19 cellular contexts compared by ENCODE assay signal in the genomic region with DNA sequence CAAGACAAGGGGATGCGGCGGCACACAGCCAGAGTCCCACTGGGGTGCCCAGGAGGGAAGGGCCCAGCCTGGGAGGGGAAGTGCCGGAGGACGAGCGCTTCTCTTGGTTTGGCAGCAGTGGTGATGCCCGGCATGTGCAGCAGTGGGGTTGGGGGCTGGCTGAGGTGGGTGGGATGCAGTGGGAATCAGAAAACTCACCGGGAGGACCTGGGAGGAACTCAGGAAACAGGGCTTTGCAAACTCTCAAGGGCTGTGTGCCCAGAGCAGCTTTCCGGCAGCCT. TPM values are rescaled to one million over a fixed set of nuclear protein-coding genes. Genes with fewer than 3 reads are reported as not detected.
DNase-seq lines count a peak whose midpoint lies in the region; ATAC-seq and TF ChIP-seq lines count a peak whose summit lies in the region.
"Had no signal": no experiment of that assay in that cellular context is flagged by ENCODE, and none has a peak within 500 bp of the region (broad histone marks: within the 10 kb centered on the region; RNA-seq: fewer than 3 reads in every experiment).

No MANE protein-coding gene starts in this region.

- ATAC-seq in GM19467 (IDR thresholded peaks at IDR 0.05; ENCODE audit: unreplicated experiment) (no peak), HG02885 (IDR thresholded peaks at IDR 0.05; ENCODE audit: poor library complexity, unreplicated experiment) (no peak)
- ATAC-seq: HCT116 had no signal

- H4K91ac ChIP-seq in neuronal stem cell (ENCODE audit: low read depth, low read length, poor library complexity) = no peak overlapping the region

- peaks cover 28% of the 10 kb centered on the region for H3F3A ChIP-seq in DOHH2 (ENCODE audit: control insufficient read depth, insufficient read depth)

- no peak overlapping the region for H2BK120ac ChIP-seq in neuronal stem cell (ENCODE audit: low read depth, low read length)

- peak overlapping the region; percentile 71 for H3K14ac ChIP-seq in neuronal stem cell (ENCODE audit: low read length)

- H3K27me3 ChIP-seq in DOHH2 (ENCODE audit: control insufficient read depth, low read length) = no peaks in the 10 kb centered on the region
- H3K27me3 ChIP-seq in neuronal stem cell (ENCODE audit: control insufficient read depth in 3 of 3, insufficient read depth in 3 of 3, low read depth in 1 of 3, low read length in 3 of 3) = no peaks in the 10 kb centered on the region
- H3K27me3 ChIP-seq: adrenal gland had no signal

- H3K4me2 ChIP-seq in DOHH2 (ENCODE audit: low read length) (peak overlapping the region; percentile 77; the same call in 1 of the 2 replicates), neuronal stem cell (ENCODE audit: insufficient read depth, low read length, poor library complexity, severe bottlenecking) (no peak overlapping the region)
- H3K4me2 ChIP-seq: PC-9 had no signal

- no peak overlapping the region for H3K4ac ChIP-seq in neuronal stem cell (ENCODE audit: low read length)

- H3K79me1 ChIP-seq in neuronal stem cell (ENCODE audit: low read depth, low read length) = peaks cover 2% of the 10 kb centered on the region

- peaks cover 80% of the 10 kb centered on the region for H3K36me3 ChIP-seq in DOHH2 (ENCODE audit: control insufficient read depth, low read length)
- peaks cover 26 to 27% of the 10 kb centered on the region in 2 donors for H3K36me3 ChIP-seq in neuronal stem cell (replicated peaks in 1 of 2; ENCODE audit: control insufficient read depth in 2 of 2, insufficient read depth in 2 of 2, low read length in 2 of 2)
- H3K36me3 ChIP-seq: adrenal gland had no signal

- no CpG with 5 or more reads among the region's 8 CpGs for WGBS in neuronal stem cell (ENCODE audit: extremely low coverage in 2 of 2, insufficient read length in 2 of 2, insufficient replicate concordance in 1 of 2), 2 donors

- H4K20me1 ChIP-seq in DOHH2 (ENCODE audit: control insufficient read depth, insufficient read depth, low read depth, low read length) = no peaks in the 10 kb centered on the region; the same call in 1 of the 2 replicates

- no peak for DNase-seq in activated CD4-positive, alpha-beta T cell treated with anti-CD3 and anti-CD28 coated beads, Interleukin-2, amount 10 ng/mL, durations not matched to agents 24 days and 14 days
- no peak for DNase-seq in activated CD4-positive, alpha-beta T cell treated with anti-CD3 and anti-CD28 coated beads, Interleukin-2, amount 50 U/mL, for 48 hours
- DNase-seq in neuronal stem cell (ENCODE audit: low spot score) (no peak), DMS 273 (lab: John Stamatoyannopoulos, UW; ENCODE audit: unreplicated experiment) (no peak)
- DNase-seq: foreskin melanocyte, mammary epithelial cell, NCI-H1694, NCI-H226, PC-9, T-helper 1 cell, WERI-Rb-1 had no signal

- no peak for TF ChIP-seq CTCF in DOHH2 (IDR thresholded peaks at IDR 0.05; ENCODE audit: low read depth, low read length, poor library complexity, severe bottlenecking)

- H2BK15ac ChIP-seq in neuronal stem cell (ENCODE audit: low read length) = no peak overlapping the region

- no peaks in the 10 kb centered on the region for H3K9me2 ChIP-seq in DOHH2 (replicated peaks; ENCODE audit: control insufficient read depth, low read length)

- no peak overlapping the region for H4K8ac ChIP-seq in neuronal stem cell (ENCODE audit: low read depth, low read length)

- peaks cover 28% of the 10 kb centered on the region for H3K4me1 Mint-ChIP-seq in activated CD4-positive, alpha-beta T cell treated with anti-CD3 and anti-CD28 coated beads, Interleukin-2, amount 10 ng/mL, durations not matched to agents 24 days and 14 days
- peaks cover 29% of the 10 kb centered on the region for H3K4me1 Mint-ChIP-seq in activated naive CD8-positive, alpha-beta T cell (ENCODE audit: low read depth)

- no peak overlapping the region for H2BK5ac ChIP-seq in neuronal stem cell (ENCODE audit: low read length)

- peak overlapping the region; percentile 45 for H3K27ac Mint-ChIP-seq in activated CD4-positive, alpha-beta T cell treated with anti-CD3 and anti-CD28 coated beads, Interleukin-2, amount 10 ng/mL, durations not matched to agents 24 days and 14 days
- peak overlapping the region; percentile 81 for H3K27ac Mint-ChIP-seq in activated naive CD8-positive, alpha-beta T cell

- no peak overlapping the region for H3K4me3 Mint-ChIP-seq in activated CD4-positive, alpha-beta T cell treated with anti-CD3 and anti-CD28 coated beads, Interleukin-2, amount 10 ng/mL, durations not matched to agents 24 days and 14 days
- no peak overlapping the region for H3K4me3 Mint-ChIP-seq in activated naive CD8-positive, alpha-beta T cell

- H3K9me3 ChIP-seq in DOHH2 (ENCODE audit: control insufficient read depth, insufficient read depth, low read length) (no peaks in the 10 kb centered on the region), neuronal stem cell (replicated peaks in 1 of 2; ENCODE audit: control insufficient read depth in 2 of 2, insufficient read depth in 1 of 2, low read depth in 1 of 2, low read length in 2 of 2) (peaks cover 0 to 1% of the 10 kb centered on the region in 2 donors)
- H3K9me3 ChIP-seq: adrenal gland had no signal

- H3K4me1 ChIP-seq in DOHH2 (ENCODE audit: control insufficient read depth, low read length) = peaks cover 97% of the 10 kb centered on the region
- peaks cover 0 to 11% of the 10 kb centered on the region in 2 donors for H3K4me1 ChIP-seq in neuronal stem cell (ENCODE audit: control insufficient read depth in 2 of 2, insufficient read depth in 1 of 2, low read depth in 1 of 2, low read length in 2 of 2)

- no peak overlapping the region for H3K27ac ChIP-seq in DOHH2 (ENCODE audit: low read depth, low read length)
- H3K27ac ChIP-seq in neuronal stem cell (replicated peaks; ENCODE audit: low read length) = no peak overlapping the region
- H3K27ac ChIP-seq: epithelial cell of prostate, PC-9, WERI-Rb-1 had no signal

- peaks cover 69% of the 10 kb centered on the region for H3K36me3 Mint-ChIP-seq in activated CD4-positive, alpha-beta T cell treated with anti-CD3 and anti-CD28 coated beads, Interleukin-2, amount 10 ng/mL, durations not matched to agents 24 days and 14 days (ENCODE audit: low read depth)
- H3K36me3 Mint-ChIP-seq in activated naive CD8-positive, alpha-beta T cell = peaks cover 4% of the 10 kb centered on the region

- intact Hi-C loops in activated CD4-positive, alpha-beta T cell treated with anti-CD3 and anti-CD28 coated beads, Interleukin-2, amount 10 ng/mL, durations not matched to agents 24 days and 14 days (cut with micrococcal nuclease) = no loop called here

- no peak overlapping the region for H3K23ac ChIP-seq in neuronal stem cell (ENCODE audit: low read depth, low read length, poor library complexity)

- peak overlapping the region; percentile 10 for H2BK12ac ChIP-seq in neuronal stem cell (ENCODE audit: low read length)

- no peak overlapping the region for H2AFZ ChIP-seq in neuronal stem cell (ENCODE audit: low read length)
- H2AFZ ChIP-seq: PC-9 had no signal

- no peak overlapping the region for H3K4me3 ChIP-seq in DOHH2 (ENCODE audit: low read length)
- H3K4me3 ChIP-seq in neuronal stem cell (ENCODE audit: low read length in 2 of 2) = no peak overlapping the region
- H3K4me3 ChIP-seq: adrenal gland, PC-9 had no signal

- H3K27me3 Mint-ChIP-seq in activated CD4-positive, alpha-beta T cell treated with anti-CD3 and anti-CD28 coated beads, Interleukin-2, amount 10 ng/mL, durations not matched to agents 24 days and 14 days = no peaks in the 10 kb centered on the region
- H3K27me3 Mint-ChIP-seq in activated naive CD8-positive, alpha-beta T cell = no peaks in the 10 kb centered on the region
- H3K27me3 Mint-ChIP-seq: IgD-negative memory B cell had no signal

- peak overlapping the region; percentile 21 for H3K9ac ChIP-seq in neuronal stem cell (ENCODE audit: low read depth, low read length, poor library complexity)

- H3K9me3 Mint-ChIP-seq in activated CD4-positive, alpha-beta T cell treated with anti-CD3 and anti-CD28 coated beads, Interleukin-2, amount 10 ng/mL, durations not matched to agents 24 days and 14 days = no peaks in the 10 kb centered on the region
- no peaks in the 10 kb centered on the region for H3K9me3 Mint-ChIP-seq in activated naive CD8-positive, alpha-beta T cell (ENCODE audit: low read depth)
- H3K9me3 Mint-ChIP-seq: IgD-negative memory B cell had no signal

- no peak overlapping the region for H2AK5ac ChIP-seq in neuronal stem cell (ENCODE audit: low read depth, low read length)

- peaks cover 47% of the 10 kb centered on the region for H3K79me2 ChIP-seq in DOHH2 (ENCODE audit: control insufficient read depth, low read length)

- no peak overlapping the region for H3K18ac ChIP-seq in neuronal stem cell (ENCODE audit: low read length)

RNA-seq across cellular contexts. Expression of gene FERMT3, which starts 3.0 kb away (rescaled TPM):
- total RNA-seq in activated CD4-positive, alpha-beta T cell treated with anti-CD3 and anti-CD28 coated beads, Interleukin-2, amount 10 ng/mL, durations not matched to agents 24 days and 14 days = 200 and 213 TPM in 2 replicates
- polyA plus RNA-seq in neuronal stem cell (2013, experiment 1 of 2) = 0.32 TPM
- 0.44 TPM for polyA plus RNA-seq in neuronal stem cell (2013, experiment 2 of 2)

RNA-seq across cellular contexts. Expression of gene TRPT1, which starts 16.5 kb away (rescaled TPM):
- total RNA-seq in activated CD4-positive, alpha-beta T cell treated with anti-CD3 and anti-CD28 coated beads, Interleukin-2, amount 10 ng/mL, durations not matched to agents 24 days and 14 days = 29.8 and 31.7 TPM in 2 replicates
- polyA plus RNA-seq in neuronal stem cell (2013, experiment 1 of 2) = 53.3 TPM
- polyA plus RNA-seq in neuronal stem cell (2013, experiment 2 of 2) = 53.3 TPM

RNA-seq across cellular contexts. Expression of gene NUDT22, which starts 16.6 kb away (rescaled TPM):
- total RNA-seq in activated CD4-positive, alpha-beta T cell treated with anti-CD3 and anti-CD28 coated beads, Interleukin-2, amount 10 ng/mL, durations not matched to agents 24 days and 14 days = 66.1 and 72.6 TPM in 2 replicates
- 30.8 TPM for polyA plus RNA-seq in neuronal stem cell (2013, experiment 1 of 2)
- 29.4 TPM for polyA plus RNA-seq in neuronal stem cell (2013, experiment 2 of 2)

RNA-seq across cellular contexts. Expression of gene DNAJC4, which starts 20.8 kb away (rescaled TPM):
- 19.9 and 20.0 TPM in 2 replicates for total RNA-seq in activated CD4-positive, alpha-beta T cell treated with anti-CD3 and anti-CD28 coated beads, Interleukin-2, amount 10 ng/mL, durations not matched to agents 24 days and 14 days
- polyA plus RNA-seq in neuronal stem cell (2013, experiment 1 of 2) = 29.4 TPM
- 29.4 TPM for polyA plus RNA-seq in neuronal stem cell (2013, experiment 2 of 2)

RNA-seq across cellular contexts. Expression of gene STIP1, which starts 23.5 kb away (rescaled TPM):
- 521 and 535 TPM in 2 replicates for total RNA-seq in activated CD4-positive, alpha-beta T cell treated with anti-CD3 and anti-CD28 coated beads, Interleukin-2, amount 10 ng/mL, durations not matched to agents 24 days and 14 days
- polyA plus RNA-seq in neuronal stem cell (2013, experiment 1 of 2) = 160 TPM
- 156 TPM for polyA plus RNA-seq in neuronal stem cell (2013, experiment 2 of 2)
